Comparison of ENCODE assay signal across 20 cellular contexts in genomic region chr18:13532406-13533075, GRCh38.
DNase-seq lines count a peak whose midpoint lies in the region; ATAC-seq and TF ChIP-seq lines count a peak whose summit lies in the region.
"Had no signal": no experiment of that assay in that cellular context is flagged by ENCODE, and none has a peak within 500 bp of the region (broad histone marks: within the 10 kb centered on the region; RNA-seq: fewer than 3 reads in every experiment).

No MANE protein-coding gene starts in this region.

- H3K9ac ChIP-seq in muscle layer of colon (ENCODE audit: low read length), result no peak overlapping the region

- peaks cover 7% of the 10 kb centered on the region for H3K4me1 ChIP-seq in muscle layer of colon (ENCODE audit: insufficient read depth, low read length)
- peaks cover 15% of the 10 kb centered on the region for H3K4me1 ChIP-seq in vagina
- H3K4me1 ChIP-seq: A549 had no signal

- H3K27ac ChIP-seq in muscle layer of colon (ENCODE audit: low read depth, low read length) (peak overlapping the region; percentile 4), vagina (no peak overlapping the region)
- H3K27ac ChIP-seq: A549, HL-60 had no signal

- H3K36me3 ChIP-seq in muscle layer of colon (ENCODE audit: insufficient read depth, low read length), result no peaks in the 10 kb centered on the region
- no peaks in the 10 kb centered on the region for H3K36me3 ChIP-seq in vagina
- H3K36me3 ChIP-seq: MG63 had no signal

- no peak for TF ChIP-seq POLR2A in vagina (IDR thresholded peaks at IDR 0.05)

- no peaks in the 10 kb centered on the region for H3K9me3 ChIP-seq in muscle layer of colon (ENCODE audit: low read length)
- H3K9me3 ChIP-seq in vagina, result no peaks in the 10 kb centered on the region
- H3K9me3 ChIP-seq: A549, MG63 had no signal

- H3K4me3 ChIP-seq in LNCaP clone FGC (ENCODE audit: low read depth, low read length) (no peak overlapping the region), muscle layer of colon (ENCODE audit: low read depth in 1 of 2, low read length in 2 of 2) (no peak overlapping the region), vagina (no peak overlapping the region)
- H3K4me3 ChIP-seq: A549, MG63 had no signal

- intact Hi-C loops in Right ventricle myocardium superior (cut with DNase I), result loop anchor here (5.0 kb wide), 1 partner anchor 315 kb away; the partner anchor contains the start of gene LDLRAD4
- intact Hi-C loops in left ventricle myocardium superior (cut with micrococcal nuclease), result loop anchor here (5.0 kb wide), 1 partner anchor 315 kb away; the partner anchor contains the start of gene LDLRAD4
- intact Hi-C loops in vagina (cut with DNase I), result no loop called here

- TF ChIP-seq CTCF in LNCaP clone FGC (IDR thresholded peaks at IDR 0.05; ENCODE audit: control insufficient read depth, extremely low read depth, insufficient read depth), result no peak
- no peak for TF ChIP-seq CTCF in vagina (IDR thresholded peaks at IDR 0.05)

- DNase-seq in Right ventricle myocardium superior, result no peak
- DNase-seq in left ventricle myocardium superior, result no peak
- DNase-seq in LNCaP clone FGC (ENCODE audit: low read depth), result peak; percentile 14
- peak; percentile 34 to 79 for DNase-seq in vagina (ENCODE audit: extremely low spot score in 2 of 2)
- no peak for DNase-seq in NCI-H2081 treated with DMSO at 0.1 percent for 48 hours (lab: John Stamatoyannopoulos, UW)
- no peak for DNase-seq in NCI-H1092 (lab: John Stamatoyannopoulos, UW)
- DNase-seq: DMS79, HFFc6, IMR-90, MG63, NCI-H1048, NCI-H1436 treated with DMSO at 0.1 percent for 48 hours, NCI-H2029, NCI-H2171, NCI-H446, NCI-H69 had no signal

- H3K27me3 ChIP-seq in muscle layer of colon (ENCODE audit: control insufficient read depth in 1 of 2, insufficient read depth in 2 of 2, low read length in 2 of 2) (no peaks in the 10 kb centered on the region), vagina (no peaks in the 10 kb centered on the region)
- H3K27me3 ChIP-seq: MG63 had no signal

- peak; percentile 47 for ATAC-seq in Right ventricle myocardium superior (ENCODE audit: poor library complexity)
- no peak for ATAC-seq in left ventricle myocardium superior
- ATAC-seq: A549, Panc1 had no signal

Comparison
In these comparisons a context has a peak if more than half of its experiments do, and no peak if none do; other contexts are left out.
1. DNase-seq: peak in LNCaP clone FGC (single experiment) and vagina (2 of 2); none in Right ventricle myocardium superior (single experiment), left ventricle myocardium superior (single experiment), NCI-H2081 treated with DMSO at 0.1 percent for 48 hours (single experiment) and NCI-H1092 (single experiment).